ENCODE assay signal across 8 cellular contexts in genomic region chr6:26305097-26305841, GRCh38. TPM values are rescaled to one million over a fixed set of nuclear protein-coding genes. Genes with fewer than 3 reads are reported as not detected.
DNase-seq lines count a peak whose midpoint lies in the region; ATAC-seq and TF ChIP-seq lines count a peak whose summit lies in the region.

No MANE protein-coding gene starts in this region.

- no peaks in the 10 kb centered on the region for H3K9me3 ChIP-seq in BLaER1 treated with 17β-estradiol and CSF1 and Interleukin-3, amounts not matched to agents 10 nM and 100 nM (replicated peaks in 1 of 11)
- H3K9me3 ChIP-seq in neural cell (ENCODE audit: low read length) (no peaks in the 10 kb centered on the region), transverse colon (no peaks in the 10 kb centered on the region)

- no peak for TF ChIP-seq POLR2A in transverse colon (IDR thresholded peaks at IDR 0.05)

- no peaks in the 10 kb centered on the region for H3K9me3 Mint-ChIP-seq in activated T-helper 1 cell treated with anti-CD3 and anti-CD28 coated beads, Interleukin-12 subunit alpha, Interleukin-12 subunit beta, Interleukin-2, Interleukin-4 antibody, amounts not matched to agents 30 ng/mL and 10 ng/mL and 1 ng/mL, durations not matched to agents 14 hours and 24 hours and 36 hours

- DNase-seq in NCI-H748 treated with DMSO at 0.1 percent for 48 hours (lab: John Stamatoyannopoulos, UW) (peak; percentile 85), fibroblast of peridontal ligament (ENCODE audit: extremely low read depth) (peak; percentile 87), transverse colon (peak; percentile 58), NCI-H2081 (lab: John Stamatoyannopoulos, UW) (no peak)
- DNase-seq in activated T-helper 1 cell treated with anti-CD3 and anti-CD28 coated beads, Interleukin-12 subunit alpha, Interleukin-12 subunit beta, Interleukin-2, Interleukin-4 antibody, amounts not matched to agents 30 ng/mL and 10 ng/mL and 1 ng/mL, durations not matched to agents 14 hours and 24 hours and 36 hours (ENCODE audit: low spot score), result peak; percentile 41

- H3K27me3 ChIP-seq in BLaER1 treated with 17β-estradiol and CSF1 and Interleukin-3, amounts not matched to agents 10 nM and 100 nM, result no peaks in the 10 kb centered on the region; a peak in 1 of 22 replicates
- H3K27me3 ChIP-seq in neural cell (ENCODE audit: insufficient read depth, low read depth, low read length) (no peaks in the 10 kb centered on the region), transverse colon (no peaks in the 10 kb centered on the region)

- peaks cover 0 to 16% (median 4%) of the 10 kb centered on the region in 10 experiments; a peak in 8 of 20 replicates for H3K4me1 ChIP-seq in BLaER1 treated with 17β-estradiol and CSF1 and Interleukin-3, amounts not matched to agents 10 nM and 100 nM
- H3K4me1 ChIP-seq in transverse colon, result peaks cover 0 to 5% (median 0%) of the 10 kb centered on the region in 4 donors

- TF ChIP-seq CTCF in neural cell (IDR thresholded peaks at IDR 0.05; ENCODE audit: poor library complexity, severe bottlenecking) (no peak), transverse colon (IDR thresholded peaks at IDR 0.05) (no peak)

- H3K9ac ChIP-seq in BLaER1 treated with 17β-estradiol and CSF1 and Interleukin-3, amounts not matched to agents 10 nM and 100 nM, result peak overlapping the region; percentile 7 to 73 (median 66); a peak in 20 of 22 replicates
- H3K9ac ChIP-seq in neural cell (ENCODE audit: low read length), result no peak overlapping the region

- H3K4me3 Mint-ChIP-seq in activated T-helper 1 cell treated with anti-CD3 and anti-CD28 coated beads, Interleukin-12 subunit alpha, Interleukin-12 subunit beta, Interleukin-2, Interleukin-4 antibody, amounts not matched to agents 30 ng/mL and 10 ng/mL and 1 ng/mL, durations not matched to agents 14 hours and 24 hours and 36 hours, result peak overlapping the region; percentile 85

- peaks cover 7% of the 10 kb centered on the region for H3K36me3 Mint-ChIP-seq in activated T-helper 1 cell treated with anti-CD3 and anti-CD28 coated beads, Interleukin-12 subunit alpha, Interleukin-12 subunit beta, Interleukin-2, Interleukin-4 antibody, amounts not matched to agents 30 ng/mL and 10 ng/mL and 1 ng/mL, durations not matched to agents 14 hours and 24 hours and 36 hours (ENCODE audit: low read depth)

- intact Hi-C loops in activated T-helper 1 cell treated with anti-CD3 and anti-CD28 coated beads, Interleukin-12 subunit alpha, Interleukin-12 subunit beta, Interleukin-2, Interleukin-4 antibody, amounts not matched to agents 30 ng/mL and 10 ng/mL and 1 ng/mL, durations not matched to agents 14 hours and 24 hours and 36 hours (cut with micrococcal nuclease), result loop anchor here (1.0 kb wide), 1 partner anchor 8 kb away; no protein-coding TSS in a partner anchor
- intact Hi-C loops in transverse colon (cut with DNase I; ENCODE audit: low total_unique reads), result no loop called here

- H3K9me2 ChIP-seq in neural cell (ENCODE audit: insufficient read depth, low read length), result no peaks in the 10 kb centered on the region

- peaks cover 72% of the 10 kb centered on the region for H3K4me1 Mint-ChIP-seq in activated T-helper 1 cell treated with anti-CD3 and anti-CD28 coated beads, Interleukin-12 subunit alpha, Interleukin-12 subunit beta, Interleukin-2, Interleukin-4 antibody, amounts not matched to agents 30 ng/mL and 10 ng/mL and 1 ng/mL, durations not matched to agents 14 hours and 24 hours and 36 hours (ENCODE audit: low read depth)

- no peaks in the 10 kb centered on the region for H3K36me3 ChIP-seq in BLaER1 treated with 17β-estradiol and CSF1 and Interleukin-3, amounts not matched to agents 10 nM and 100 nM
- H3K36me3 ChIP-seq in neural cell (ENCODE audit: insufficient read depth, low read length), result no peaks in the 10 kb centered on the region
- no peaks in the 10 kb centered on the region for H3K36me3 ChIP-seq in transverse colon

- H3K27ac ChIP-seq in BLaER1 treated with 17β-estradiol and CSF1 and Interleukin-3, amounts not matched to agents 10 nM and 100 nM, result peak overlapping the region; percentile 28 to 78 (median 67); a peak in 18 of 22 replicates
- H3K27ac ChIP-seq in neural cell (ENCODE audit: low read length) (no peak overlapping the region), transverse colon (peak overlapping the region; percentile 65 to 83 (median 82))

- no peak for TF ChIP-seq EP300 in neural cell (conservative IDR thresholded peaks at IDR 0.05; ENCODE audit: poor library complexity, severe bottlenecking)
- no peak for TF ChIP-seq EP300 in transverse colon (IDR thresholded peaks at IDR 0.05; ENCODE audit: low read depth)

- H2AFZ ChIP-seq in neural cell (ENCODE audit: low read depth, low read length), result no peak overlapping the region

- peak overlapping the region; percentile 19 to 63 (median 35); a peak in 15 of 22 replicates for H3K4me2 ChIP-seq in BLaER1 treated with 17β-estradiol and CSF1 and Interleukin-3, amounts not matched to agents 10 nM and 100 nM
- no peak overlapping the region for H3K4me2 ChIP-seq in neural cell (ENCODE audit: low read length)

- H4K20me1 ChIP-seq in BLaER1 treated with 17β-estradiol and CSF1 and Interleukin-3, amounts not matched to agents 10 nM and 100 nM, result no peaks in the 10 kb centered on the region
- no peaks in the 10 kb centered on the region for H4K20me1 ChIP-seq in neural cell (ENCODE audit: insufficient read depth)

- H3K27ac Mint-ChIP-seq in activated T-helper 1 cell treated with anti-CD3 and anti-CD28 coated beads, Interleukin-12 subunit alpha, Interleukin-12 subunit beta, Interleukin-2, Interleukin-4 antibody, amounts not matched to agents 30 ng/mL and 10 ng/mL and 1 ng/mL, durations not matched to agents 14 hours and 24 hours and 36 hours, result peak overlapping the region; percentile 89

- TF ChIP-seq RAD21 in neural cell (conservative IDR thresholded peaks at IDR 0.05), result no peak

- H3K27me3 Mint-ChIP-seq in activated T-helper 1 cell treated with anti-CD3 and anti-CD28 coated beads, Interleukin-12 subunit alpha, Interleukin-12 subunit beta, Interleukin-2, Interleukin-4 antibody, amounts not matched to agents 30 ng/mL and 10 ng/mL and 1 ng/mL, durations not matched to agents 14 hours and 24 hours and 36 hours (ENCODE audit: insufficient read depth), result peaks cover 3% of the 10 kb centered on the region

- no peaks in the 10 kb centered on the region for H3K79me2 ChIP-seq in neural cell (replicated peaks; ENCODE audit: insufficient read depth, low read length)

- ATAC-seq in GM21786 (IDR thresholded peaks at IDR 0.05; ENCODE audit: unreplicated experiment), result peak; percentile 34

- H3F3A ChIP-seq in neural cell (ENCODE audit: insufficient read depth, low read length, poor library complexity, severe bottlenecking), result no peaks in the 10 kb centered on the region

- WGBS in transverse colon (ENCODE audit: low coverage in 1 of 2), 2 donors, result 36 to 45% methylated on average over 17 to 22 of the region's 22 CpGs

- peak overlapping the region; percentile 34 to 59 (median 48) for H3K4me3 ChIP-seq in BLaER1 treated with 17β-estradiol and CSF1 and Interleukin-3, amounts not matched to agents 10 nM and 100 nM
- H3K4me3 ChIP-seq in neural cell (ENCODE audit: low read length) (peak overlapping the region; percentile 20), transverse colon (peak overlapping the region in 3 of 4 donors; percentile 7 to 53 (median 35))

- in situ Hi-C loops in transverse colon (cut with MboI; ENCODE audit: low pct_ligation_motif_present in 1 of 4, low pct_unique_long_range_greater_than_20kb in 1 of 4, low sequenced_read_pairs in 3 of 4), result loop anchor here in 1 of 4 donors (25.0 kb wide), 1 partner anchor 1207 kb away; no protein-coding TSS in a partner anchor

TF ChIP-seq in neural cell, 6 proteins besides CTCF, POLR2A, EP300 and RAD21:
- TF ChIP-seq REST (IDR thresholded peaks at IDR 0.05; ENCODE audit: borderline replicate concordance) (no peak), MXI1 (conservative IDR thresholded peaks at IDR 0.05; ENCODE audit: poor library complexity, severe bottlenecking) (no peak), POLR2AphosphoS5 (IDR thresholded peaks at IDR 0.05) (no peak), SMC3 (conservative IDR thresholded peaks at IDR 0.05; ENCODE audit: poor library complexity) (no peak), EZH2 (IDR thresholded peaks at IDR 0.05; ENCODE audit: borderline replicate concordance, insufficient read depth, low read length, poor library complexity, severe bottlenecking) (no peak)
TF ChIP-seq in neural cell: peak in this region for 0.

RNA-seq across cellular contexts. Expression of gene BTN3A2, which starts 59.7 kb away (rescaled TPM):
- total RNA-seq in activated T-helper 1 cell treated with anti-CD3 and anti-CD28 coated beads, Interleukin-12 subunit alpha, Interleukin-12 subunit beta, Interleukin-2, Interleukin-4 antibody, amounts not matched to agents 30 ng/mL and 10 ng/mL and 1 ng/mL, durations not matched to agents 14 hours and 24 hours and 36 hours, result 45.3 and 51.8 TPM in 2 replicates
- polyA plus RNA-seq in neural cell, result 0.42 and 2.2 TPM in 2 replicates
- polyA minus RNA-seq in neural cell, result 4.1 and 5.4 TPM in 2 replicates
- 10 to 100 TPM in 2 of 4 donors, 1 to 10 TPM in 2; 4.5 to 39.1 (median 18.7) TPM for total RNA-seq in transverse colon

Comparison
In these comparisons a context has a peak if more than half of its experiments do, and no peak if none do; other contexts are left out.
1. DNase-seq: peak in NCI-H748 treated with DMSO at 0.1 percent for 48 hours (single experiment), activated T-helper 1 cell treated with anti-CD3 and anti-CD28 coated beads, Interleukin-12 subunit alpha, Interleukin-12 subunit beta, Interleukin-2, Interleukin-4 antibody, amounts not matched to agents 30 ng/mL and 10 ng/mL and 1 ng/mL, durations not matched to agents 14 hours and 24 hours and 36 hours (single experiment), fibroblast of peridontal ligament (single experiment) and transverse colon (single experiment); none in NCI-H2081 (0 of 2).
2. Peak in every context shown above with its lines, with median percentiles within 50 percentile points of each other: H3K4me3 ChIP-seq.